In the genomic region with DNA sequence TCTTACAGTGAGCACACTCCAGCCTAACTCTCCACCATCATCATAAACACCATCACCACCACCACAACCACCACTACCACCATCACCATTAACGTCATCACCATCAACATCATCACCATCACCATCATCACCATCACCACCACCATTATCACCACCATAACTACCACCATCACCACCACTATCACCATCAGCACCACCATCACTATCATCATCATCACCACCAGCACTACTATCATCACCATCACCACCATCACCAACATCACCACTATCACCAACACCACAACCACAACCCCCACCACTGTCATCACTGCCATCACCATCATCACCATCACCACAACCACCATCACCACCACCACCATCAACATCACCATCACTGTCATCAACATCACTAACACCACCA, we compare ENCODE assay signal across 8 cellular contexts.
"Had no signal": no experiment of that assay in that cellular context is flagged by ENCODE, and none has a peak within 500 bp of the region (broad histone marks: within the 10 kb centered on the region; RNA-seq: fewer than 3 reads in every experiment).

No MANE protein-coding gene starts in this region.

- H3K36me3 ChIP-seq: HAP-1 had no signal

- H3K4me3 ChIP-seq: GM23248, HAP-1, K562 had no signal

- DNase-seq: GM23248, GOT3, KG1 had no signal

- H3K9ac ChIP-seq: GM23248 had no signal

- FAIRE-seq: H54, HTR-8/SVneo, K562 had no signal

- H3K4me1 ChIP-seq: HAP-1 had no signal

- H3K9me3 ChIP-seq: HAP-1 had no signal

- H2AFZ ChIP-seq: GM23248 had no signal

- H3K27ac ChIP-seq: GM23248 had no signal

- ATAC-seq: HCT116, K562 had no signal
